31 cellular contexts compared by ENCODE assay signal in genomic region chr3:101796076-101796475, GRCh38. TPM values are rescaled to one million over a fixed set of nuclear protein-coding genes. Genes with fewer than 3 reads are reported as not detected.
DNase-seq lines count a peak whose midpoint lies in the region; ATAC-seq, FAIRE-seq and TF ChIP-seq lines count a peak whose summit lies in the region.
"Had no signal": no experiment of that assay in that cellular context is flagged by ENCODE, and none has a peak within 500 bp of the region (broad histone marks: within the 10 kb centered on the region; RNA-seq: fewer than 3 reads in every experiment).

No MANE protein-coding gene starts in this region.

- H3K18ac ChIP-seq in mesendoderm (ENCODE audit: low read length), result no peak overlapping the region

- H3K4me1 Mint-ChIP-seq in CD8-positive, alpha-beta memory T cell, result peaks cover 44 to 67% (median 63%) of the 10 kb centered on the region in 3 donors
- peaks cover 39% of the 10 kb centered on the region for H3K4me1 Mint-ChIP-seq in T-helper 17 cell
- peaks cover 17% of the 10 kb centered on the region for H3K4me1 Mint-ChIP-seq in activated CD4-positive, alpha-beta T cell treated with anti-CD3 and anti-CD28 coated beads, Interleukin-2, amount 10 ng/mL, durations not matched to agents 24 days and 14 days
- H3K4me1 Mint-ChIP-seq: brain had no signal

- FAIRE-seq in GM12892 (lab: Jason Lieb, UNC), result peak; percentile 67
- FAIRE-seq: GM12878, pancreas had no signal

- no peak for DNase-seq in CD8-positive, alpha-beta memory T cell
- no peak for DNase-seq in GM12892 (ENCODE audit: insufficient read length)
- DNase-seq in T-helper 17 cell, result no peak
- peak; percentile 45 for DNase-seq in mesendoderm
- no peak for DNase-seq in activated CD4-positive, alpha-beta T cell treated with anti-CD3 and anti-CD28 coated beads, Interleukin-2, amount 10 ng/mL, durations not matched to agents 24 days and 14 days
- DNase-seq in GM19238 (ENCODE audit: insufficient read length, low spot score), result no peak
- DNase-seq: activated B cell treated with CpG ODN at 0.5 μM for 24 hours; activated CD4-positive, alpha-beta T cell treated with anti-CD3 and anti-CD28 coated beads, Interleukin-2, amount 50 U/mL, for 4 hours; activated CD8-positive, alpha-beta memory T cell treated with anti-CD3 and anti-CD28 coated beads, Interleukin-2, amount 50 U/mL, for 4 hours; C1 segment of cervical spinal cord; Calu3; cerebellar nuclear complex; DND-41; dorsolateral prefrontal cortex; H9; KG1; mucosa of descending colon; NCI-H1436; NCI-H2081 treated with DMSO at 0.1 percent for 48 hours; NCI-H226; NCI-H69; pancreas; Peyer's patch; stimulated activated CD4-positive, alpha-beta T cell treated with anti-CD3 and anti-CD28 coated beads, Interleukin-2, amount 100 ng/mL, for 24 hours; SW 1271; trophoblast cell had no signal

- H3K27me3 Mint-ChIP-seq in CD8-positive, alpha-beta memory T cell, result no peaks in the 10 kb centered on the region
- no peaks in the 10 kb centered on the region for H3K27me3 Mint-ChIP-seq in T-helper 17 cell
- H3K27me3 Mint-ChIP-seq in activated CD4-positive, alpha-beta T cell treated with anti-CD3 and anti-CD28 coated beads, Interleukin-2, amount 10 ng/mL, durations not matched to agents 24 days and 14 days, result no peaks in the 10 kb centered on the region
- H3K27me3 Mint-ChIP-seq: activated B cell treated with CpG ODN at 0.5 μM for 24 hours, brain had no signal

- H2BK15ac ChIP-seq in mesendoderm (replicated peaks; ENCODE audit: low read depth), result no peak overlapping the region

- ATAC-seq in T-helper 17 cell (no peak), GM18858 (IDR thresholded peaks at IDR 0.05; ENCODE audit: unreplicated experiment) (no peak)
- ATAC-seq: GM12878, mucosa of descending colon, pancreas had no signal

- H3K4me3 ChIP-seq in CD8-positive, alpha-beta memory T cell (ENCODE audit: low read length), result no peak overlapping the region
- no peak overlapping the region for H3K4me3 ChIP-seq in mesendoderm (ENCODE audit: low read length)
- H3K4me3 ChIP-seq: dorsolateral prefrontal cortex, GM12878, lung, mucosa of descending colon, pancreas, Peyer's patch, right atrium auricular region had no signal

- no peak overlapping the region for H3K4me3 Mint-ChIP-seq in CD8-positive, alpha-beta memory T cell
- H3K4me3 Mint-ChIP-seq in T-helper 17 cell, result no peak overlapping the region
- H3K4me3 Mint-ChIP-seq in activated CD4-positive, alpha-beta T cell treated with anti-CD3 and anti-CD28 coated beads, Interleukin-2, amount 10 ng/mL, durations not matched to agents 24 days and 14 days, result no peak overlapping the region
- H3K4me3 Mint-ChIP-seq: activated B cell treated with CpG ODN at 0.5 μM for 24 hours, brain, H9 had no signal

- CTCF ChIA-PET in CD8-positive, alpha-beta memory T cell (lab: Charles Lee), result interaction anchor here (1.0 kb wide), 1 partner anchor 10 kb away, joined by 3 read pairs; no protein-coding TSS in a partner anchor

- intact Hi-C loops in activated CD4-positive, alpha-beta T cell treated with anti-CD3 and anti-CD28 coated beads, Interleukin-2, amount 10 ng/mL, durations not matched to agents 24 days and 14 days (cut with micrococcal nuclease), result no loop called here

- no peaks in the 10 kb centered on the region for H3K79me2 ChIP-seq in mesendoderm (ENCODE audit: control insufficient read depth, insufficient read depth, low read length)

- no peaks in the 10 kb centered on the region for H3K27me3 ChIP-seq in CD8-positive, alpha-beta memory T cell (ENCODE audit: insufficient read depth, low read length, poor library complexity, severe bottlenecking)
- H3K27me3 ChIP-seq in mesendoderm (ENCODE audit: insufficient read depth, low read length, poor library complexity), result no peaks in the 10 kb centered on the region
- H3K27me3 ChIP-seq: dorsolateral prefrontal cortex, pancreas, Peyer's patch, right atrium auricular region had no signal

- H3K9me3 ChIP-seq in CD8-positive, alpha-beta memory T cell (ENCODE audit: low read length), result no peaks in the 10 kb centered on the region
- H3K9me3 ChIP-seq in T-helper 17 cell (ENCODE audit: control insufficient read depth, low read length, poor library complexity, severe bottlenecking), result no peaks in the 10 kb centered on the region
- H3K9me3 ChIP-seq: pancreas, Peyer's patch, right atrium auricular region had no signal

- no peak overlapping the region for H3K56ac ChIP-seq in mesendoderm (ENCODE audit: low read length)

- WGBS in mesendoderm (ENCODE audit: extremely low coverage, insufficient coverage, low lambda C conversion rate), result no CpG with 5 or more reads among the region's 2 CpGs

- H4K8ac ChIP-seq in mesendoderm (ENCODE audit: low read depth, low read length), result no peak overlapping the region

- H2AK5ac ChIP-seq in mesendoderm (ENCODE audit: low read length), result no peak overlapping the region

- no peak overlapping the region for H2BK120ac ChIP-seq in mesendoderm (ENCODE audit: low read depth, low read length)

- H3K9me3 Mint-ChIP-seq in CD8-positive, alpha-beta memory T cell, result peaks cover 0 to 6% (median 0%) of the 10 kb centered on the region in 5 donors
- H3K9me3 Mint-ChIP-seq in activated CD4-positive, alpha-beta T cell treated with anti-CD3 and anti-CD28 coated beads, Interleukin-2, amount 10 ng/mL, durations not matched to agents 24 days and 14 days, result peaks cover 22% of the 10 kb centered on the region

- H3K36me3 ChIP-seq in CD8-positive, alpha-beta memory T cell (ENCODE audit: insufficient read depth, low read length), result peaks cover 15% of the 10 kb centered on the region
- no peaks in the 10 kb centered on the region for H3K36me3 ChIP-seq in mesendoderm (ENCODE audit: control insufficient read depth, insufficient read depth, low read length)
- H3K36me3 ChIP-seq: pancreas, Peyer's patch had no signal

- peak overlapping the region in 5 of 8 donors; percentile 4 to 83 (median 36) for H3K27ac Mint-ChIP-seq in CD8-positive, alpha-beta memory T cell
- H3K27ac Mint-ChIP-seq in T-helper 17 cell, result peak overlapping the region; percentile 14
- no peak overlapping the region for H3K27ac Mint-ChIP-seq in activated CD4-positive, alpha-beta T cell treated with anti-CD3 and anti-CD28 coated beads, Interleukin-2, amount 10 ng/mL, durations not matched to agents 24 days and 14 days
- H3K27ac Mint-ChIP-seq: activated B cell treated with CpG ODN at 0.5 μM for 24 hours, H9 had no signal

- peaks cover 31 to 77% (median 40%) of the 10 kb centered on the region in 3 donors for H3K36me3 Mint-ChIP-seq in CD8-positive, alpha-beta memory T cell
- H3K36me3 Mint-ChIP-seq in T-helper 17 cell (ENCODE audit: low read depth), result peaks cover 18% of the 10 kb centered on the region
- H3K36me3 Mint-ChIP-seq in activated CD4-positive, alpha-beta T cell treated with anti-CD3 and anti-CD28 coated beads, Interleukin-2, amount 10 ng/mL, durations not matched to agents 24 days and 14 days (ENCODE audit: low read depth), result peaks cover 65% of the 10 kb centered on the region

- H3K4me1 ChIP-seq in CD8-positive, alpha-beta memory T cell (ENCODE audit: insufficient read depth, low read length), result peaks cover 28% of the 10 kb centered on the region
- no peaks in the 10 kb centered on the region for H3K4me1 ChIP-seq in mesendoderm (ENCODE audit: control insufficient read depth, low read depth, low read length)
- H3K4me1 ChIP-seq: pancreas had no signal

- H2BK5ac ChIP-seq in mesendoderm (ENCODE audit: low read length), result no peak overlapping the region

- H3K23ac ChIP-seq in mesendoderm (ENCODE audit: low read length), result no peak overlapping the region

- H3K9ac ChIP-seq in mesendoderm (ENCODE audit: low read length), result no peak overlapping the region

- POLR2A ChIA-PET in CD8-positive, alpha-beta memory T cell (lab: Charles Lee), result no interaction called here

- H4K5ac ChIP-seq in mesendoderm (ENCODE audit: low read length), result no peak overlapping the region

- H3K27ac ChIP-seq in CD8-positive, alpha-beta memory T cell (ENCODE audit: low read depth, low read length), result no peak overlapping the region
- H3K27ac ChIP-seq in mesendoderm (ENCODE audit: low read depth, low read length), result no peak overlapping the region
- H3K27ac ChIP-seq: pancreas, Peyer's patch, right atrium auricular region had no signal

- H3K4ac ChIP-seq in mesendoderm (ENCODE audit: low read depth, low read length), result no peak overlapping the region

- H3K4me2 ChIP-seq in mesendoderm (ENCODE audit: low read length), result no peak overlapping the region

- no peak for TF ChIP-seq POLR2A in GM12892 (IDR thresholded peaks at IDR 0.05; ENCODE audit: low read depth, low read length)

- no peaks in the 10 kb centered on the region for H3K79me1 ChIP-seq in mesendoderm (ENCODE audit: low read length)

RNA-seq across cellular contexts. Expression of gene NXPE3, which starts 17.1 kb away (rescaled TPM):
- total RNA-seq in CD8-positive, alpha-beta memory T cell, result 10 to 100 TPM; 16.2 to 17.2 TPM
- 37.4 TPM for polyA plus RNA-seq in CD8-positive, alpha-beta memory T cell
- polyA plus RNA-seq in GM12892 (2012; ENCODE audit: missing spikeins), result 7.0 TPM
- 10 to 100 TPM; 30.6 to 31.7 TPM for total RNA-seq in T-helper 17 cell
- polyA plus RNA-seq in mesendoderm (2013, experiment 1 of 2), result 11.3 TPM
- 10.8 TPM for polyA plus RNA-seq in mesendoderm (2013, experiment 2 of 2)
- total RNA-seq in activated CD4-positive, alpha-beta T cell treated with anti-CD3 and anti-CD28 coated beads, Interleukin-2, amount 10 ng/mL, durations not matched to agents 24 days and 14 days, result 17.2 and 18.2 TPM in 2 replicates

RNA-seq across cellular contexts. Expression of gene NFKBIZ, which starts 53.2 kb away (rescaled TPM):
- 10 to 100 TPM; 32.3 to 32.9 TPM for total RNA-seq in CD8-positive, alpha-beta memory T cell
- 8.0 TPM for polyA plus RNA-seq in CD8-positive, alpha-beta memory T cell
- polyA plus RNA-seq in GM12892 (2012; ENCODE audit: missing spikeins), result 27.7 TPM
- 100 to 1,000 TPM; 682 to 814 TPM for total RNA-seq in T-helper 17 cell
- 4.8 TPM for polyA plus RNA-seq in mesendoderm (2013, experiment 1 of 2)
- polyA plus RNA-seq in mesendoderm (2013, experiment 2 of 2), result 5.4 TPM
- total RNA-seq in activated CD4-positive, alpha-beta T cell treated with anti-CD3 and anti-CD28 coated beads, Interleukin-2, amount 10 ng/mL, durations not matched to agents 24 days and 14 days, result 57.2 and 59.2 TPM in 2 replicates

Comparison
In these comparisons a context has a peak if more than half of its experiments do, and no peak if none do; other contexts are left out.
1. RNA of gene NFKBIZ, which starts 53.2 kb away (total RNA-seq): 682 to 814 TPM in T-helper 17 cell; 57.2 to 59.2 TPM in activated CD4-positive, alpha-beta T cell treated with anti-CD3 and anti-CD28 coated beads, Interleukin-2, amount 10 ng/mL, durations not matched to agents 24 days and 14 days and 32.3 to 32.9 TPM in CD8-positive, alpha-beta memory T cell; every median in the first group is over 10 times any median in the second.